ENCODE assay signal across 20 cellular contexts in the genomic region with DNA sequence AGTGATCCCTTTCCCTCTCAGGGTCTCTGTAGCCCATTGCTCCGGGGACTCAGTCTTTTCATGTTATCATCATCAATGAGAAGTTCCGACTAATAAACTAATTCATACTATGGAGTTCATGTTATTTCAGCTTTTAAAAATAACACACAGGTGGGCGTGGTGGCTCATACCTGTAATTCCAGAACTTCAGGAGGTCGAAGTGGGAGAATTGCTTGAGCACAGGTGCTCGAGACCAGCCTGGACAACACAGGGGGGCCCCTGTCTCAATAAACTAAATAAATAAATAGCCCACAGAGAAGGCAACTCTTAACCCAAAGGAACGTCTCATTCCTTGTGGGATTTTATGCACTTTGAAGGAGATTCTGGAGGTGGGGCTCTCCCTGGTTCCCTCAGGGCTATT. TPM values are rescaled to one million over a fixed set of nuclear protein-coding genes. Genes with fewer than 3 reads are reported as not detected.
A peak's percentile ranks its signal among the peaks of the same experiment; 100 is the strongest.
DNase-seq lines count a peak whose midpoint lies in the region; ATAC-seq and TF ChIP-seq lines count a peak whose summit lies in the region.
"Had no signal": no experiment of that assay in that cellular context is flagged by ENCODE, and none has a peak within 500 bp of the region (broad histone marks: within the 10 kb centered on the region; RNA-seq: fewer than 3 reads in every experiment).

No MANE protein-coding gene starts in this region.

- BruUV-seq in Caco-2 (replicated peaks; lab: Mats Ljungman, UMichigan) (no TSS peak), PC-9 (replicated peaks; lab: Mats Ljungman, UMichigan) (no TSS peak)

- peaks cover 43% of the 10 kb centered on the region for H3K36me3 Mint-ChIP-seq in Caco-2 (ENCODE audit: insufficient read depth, unreplicated experiment)
- no peaks in the 10 kb centered on the region for H3K36me3 Mint-ChIP-seq in type B pancreatic cell
- H3K36me3 Mint-ChIP-seq in activated CD8-positive, alpha-beta T cell treated with anti-CD3 and anti-CD28 coated beads for 36 hours (ENCODE audit: low read depth) = no peaks in the 10 kb centered on the region
- H3K36me3 Mint-ChIP-seq: CD4-positive, alpha-beta memory T cell; CD8-positive, alpha-beta memory T cell had no signal

- peak overlapping the region; percentile 8 for H3K27ac Mint-ChIP-seq in Caco-2 (ENCODE audit: unreplicated experiment)
- peak overlapping the region; percentile 5 for H3K27ac Mint-ChIP-seq in type B pancreatic cell
- H3K27ac Mint-ChIP-seq in activated CD8-positive, alpha-beta T cell treated with anti-CD3 and anti-CD28 coated beads for 36 hours = no peak overlapping the region
- H3K27ac Mint-ChIP-seq: B cell; CD4-positive, alpha-beta memory T cell; CD8-positive, alpha-beta memory T cell had no signal

- POLR2A ChIA-PET in Caco-2 (lab: Charles Lee) = interaction anchor here (0.7 kb wide), 1 partner anchor 8 kb away, joined by 3 read pairs; no protein-coding TSS in a partner anchor
- POLR2A ChIA-PET in PC-9 (lab: Charles Lee; ENCODE audit: unreplicated experiment) = no interaction called here
- POLR2A ChIA-PET in activated CD8-positive, alpha-beta T cell treated with anti-CD3 and anti-CD28 coated beads for 36 hours (lab: Charles Lee) = no interaction called here

- DNase-seq in Caco-2 (no peak), PC-9 (no peak), dorsolateral prefrontal cortex (no peak), type B pancreatic cell (ENCODE audit: extremely low spot score, unreplicated experiment) (no peak), foreskin melanocyte (no peak), hepatic stellate cell (ENCODE audit: low spot score) (no peak)
- no peak for DNase-seq in activated CD8-positive, alpha-beta T cell treated with anti-CD3 and anti-CD28 coated beads for 36 hours
- DNase-seq: AML-193; Calu3; CD4-positive, alpha-beta memory T cell; CD8-positive, alpha-beta memory T cell; COR-L47; DMS79 treated with DMSO at 0.1 percent for 48 hours; GDM1 had no signal

- peaks cover 14% of the 10 kb centered on the region for H3K4me1 Mint-ChIP-seq in Caco-2 (ENCODE audit: low read depth, unreplicated experiment)
- peaks cover 7% of the 10 kb centered on the region for H3K4me1 Mint-ChIP-seq in type B pancreatic cell (ENCODE audit: unreplicated experiment)
- H3K4me1 Mint-ChIP-seq in activated CD8-positive, alpha-beta T cell treated with anti-CD3 and anti-CD28 coated beads for 36 hours (ENCODE audit: low read depth) = no peaks in the 10 kb centered on the region
- H3K4me1 Mint-ChIP-seq: CD4-positive, alpha-beta memory T cell; CD8-positive, alpha-beta memory T cell had no signal

- intact Hi-C loops in Caco-2 (cut with micrococcal nuclease; ENCODE audit: unreplicated experiment) (no loop called here), PC-9 (cut with micrococcal nuclease; ENCODE audit: unreplicated experiment) (no loop called here), dorsolateral prefrontal cortex (cut with DNase I) (no loop called here)
- intact Hi-C loops in activated CD8-positive, alpha-beta T cell treated with anti-CD3 and anti-CD28 coated beads for 36 hours (cut with micrococcal nuclease) = no loop called here

- H3K9me3 Mint-ChIP-seq in Caco-2 (ENCODE audit: unreplicated experiment) (peaks cover 13% of the 10 kb centered on the region), type B pancreatic cell (no peaks in the 10 kb centered on the region)
- H3K9me3 Mint-ChIP-seq in activated CD8-positive, alpha-beta T cell treated with anti-CD3 and anti-CD28 coated beads for 36 hours = no peaks in the 10 kb centered on the region

- peak overlapping the region; percentile 30; the same call in 1 of the 2 replicates for H3K4me2 ChIP-seq in PC-9
- H3K4me2 ChIP-seq: A549 had no signal

- H3K27ac ChIP-seq in PC-9 = no peak overlapping the region
- peak overlapping the region in 42 of 59 donors; percentile 4 to 90 (median 74) for H3K27ac ChIP-seq in dorsolateral prefrontal cortex
- H3K27ac ChIP-seq: 22Rv1; A549; BLaER1 treated with 17β-estradiol and CSF1 and Interleukin-3, amounts not matched to agents 10 nM and 100 nM; C4-2B had no signal

- H3K4me3 ChIP-seq in Caco-2 (ENCODE audit: low read depth, low read length) (no peak overlapping the region), PC-9 (no peak overlapping the region), dorsolateral prefrontal cortex (no peak overlapping the region)
- H3K4me3 ChIP-seq: A549; BLaER1 treated with 17β-estradiol and CSF1 and Interleukin-3, amounts not matched to agents 10 nM and 100 nM; GM12878 had no signal

- no peaks in the 10 kb centered on the region for H3K9me2 ChIP-seq in PC-9 (ENCODE audit: insufficient read depth)

- 0 out of 2 replicates have a peak, but pooled peaks cover 2% of the 10 kb centered on the region for H3K79me2 ChIP-seq in PC-9 (ENCODE audit: low read depth)

- H3K27me3 Mint-ChIP-seq in Caco-2 (ENCODE audit: insufficient read depth, unreplicated experiment) = no peaks in the 10 kb centered on the region
- peaks cover 21% of the 10 kb centered on the region for H3K27me3 Mint-ChIP-seq in type B pancreatic cell
- peaks cover 14% of the 10 kb centered on the region for H3K27me3 Mint-ChIP-seq in activated CD8-positive, alpha-beta T cell treated with anti-CD3 and anti-CD28 coated beads for 36 hours

- CTCF ChIA-PET in Caco-2 (lab: Charles Lee) = interaction anchor here (0.7 kb wide), 1 partner anchor 54 kb away, joined by 3 read pairs; no protein-coding TSS in a partner anchor
- CTCF ChIA-PET in PC-9 (lab: Charles Lee) = interaction anchor here (0.8 kb wide), 1 partner anchor 43 kb away, joined by 3 read pairs; no protein-coding TSS in a partner anchor
- CTCF ChIA-PET in activated CD8-positive, alpha-beta T cell treated with anti-CD3 and anti-CD28 coated beads for 36 hours (lab: Charles Lee) = interaction anchor here (2.5 kb wide), 1 partner anchor 11 kb away, joined by 18 read pairs; no protein-coding TSS in a partner anchor

- peaks cover 10% of the 10 kb centered on the region for H3F3A ChIP-seq in PC-9 (ENCODE audit: insufficient read depth, low read depth)

- ATAC-seq in activated CD8-positive, alpha-beta T cell treated with anti-CD3 and anti-CD28 coated beads for 36 hours = no peak
- ATAC-seq: A549, GM12878 had no signal

- TF ChIP-seq CTCF in Caco-2 (IDR thresholded peaks at IDR 0.05; ENCODE audit: insufficient read depth in 1 of 2, low read depth in 1 of 2, low read length in 1 of 2, severe bottlenecking in 1 of 2, unreplicated experiment in 1 of 2) = no peak
- TF ChIP-seq CTCF in PC-9 (conservative IDR thresholded peaks at IDR 0.05) = no peak
- no peak for TF ChIP-seq CTCF in dorsolateral prefrontal cortex (IDR thresholded peaks at IDR 0.05 in 54 of 56, conservative IDR thresholded peaks at IDR 0.05 in 2 of 56; ENCODE audit: low read depth in 1 of 56, partially characterized antibody in 56 of 56)
- TF ChIP-seq CTCF in type B pancreatic cell (conservative IDR thresholded peaks at IDR 0.05) = no peak
- TF ChIP-seq CTCF in activated CD8-positive, alpha-beta T cell treated with anti-CD3 and anti-CD28 coated beads for 36 hours (IDR thresholded peaks at IDR 0.05) = no peak

- H3K4me3 Mint-ChIP-seq in Caco-2 (ENCODE audit: unreplicated experiment) = peak overlapping the region; percentile 1
- H3K4me3 Mint-ChIP-seq in type B pancreatic cell = no peak overlapping the region
- H3K4me3 Mint-ChIP-seq in activated CD8-positive, alpha-beta T cell treated with anti-CD3 and anti-CD28 coated beads for 36 hours = no peak overlapping the region
- H3K4me3 Mint-ChIP-seq: B cell; CD4-positive, alpha-beta memory T cell; CD8-positive, alpha-beta memory T cell had no signal

- no peak overlapping the region for H2AFZ ChIP-seq in PC-9

- no peaks in the 10 kb centered on the region for H4K20me1 ChIP-seq in PC-9 (ENCODE audit: insufficient read depth)
- H4K20me1 ChIP-seq: BLaER1 treated with 17β-estradiol and CSF1 and Interleukin-3, amounts not matched to agents 10 nM and 100 nM had no signal

- no peaks in the 10 kb centered on the region for H3K27me3 ChIP-seq in Caco-2 (replicated peaks; ENCODE audit: control insufficient read depth, insufficient read depth, low read length)
- no peaks in the 10 kb centered on the region for H3K27me3 ChIP-seq in PC-9 (ENCODE audit: insufficient read depth, low read depth)
- H3K27me3 ChIP-seq in dorsolateral prefrontal cortex = no peaks in the 10 kb centered on the region
- H3K27me3 ChIP-seq: BLaER1 treated with 17β-estradiol and CSF1 and Interleukin-3, amounts not matched to agents 10 nM and 100 nM had no signal

- no peaks in the 10 kb centered on the region for H3K9me3 ChIP-seq in Caco-2
- peaks cover 8% of the 10 kb centered on the region for H3K9me3 ChIP-seq in PC-9 (ENCODE audit: insufficient read depth, low read depth)

- H3K4me1 ChIP-seq in Caco-2 (peaks cover 43% of the 10 kb centered on the region), PC-9 (replicated peaks; ENCODE audit: insufficient read depth) (peaks cover 26% of the 10 kb centered on the region)
- H3K4me1 ChIP-seq: A549 had no signal

- no peaks in the 10 kb centered on the region for H3K36me3 ChIP-seq in Caco-2 (ENCODE audit: control insufficient read depth, insufficient read depth, low read length)
- H3K36me3 ChIP-seq in PC-9 (ENCODE audit: low read depth) = peaks cover 18% of the 10 kb centered on the region
- H3K36me3 ChIP-seq: BLaER1 treated with 17β-estradiol and CSF1 and Interleukin-3, amounts not matched to agents 10 nM and 100 nM had no signal

RNA-seq across cellular contexts. Expression of a gene that starts 14.5 kb away (rescaled TPM):
- total RNA-seq in Caco-2 (2022) (19.7 and 25.9 TPM in 2 replicates), PC-9 (2021) (not detected in 2 replicates), dorsolateral prefrontal cortex (1 to 10 TPM in 11 of 120 experiments, under 1 TPM in 54, not detected in 55; 0.24 to 4.4 (median 0.48) TPM), type B pancreatic cell (ENCODE audit: low replicate concordance) (1.6 TPM in 1 of 2 replicates, not detected in the other)
- total RNA-seq in activated CD8-positive, alpha-beta T cell treated with anti-CD3 and anti-CD28 coated beads for 36 hours = not detected
- total RNA-seq: B cell; Calu3; CD4-positive, alpha-beta memory T cell; CD8-positive, alpha-beta memory T cell had no signal

RNA-seq across cellular contexts. Expression of a gene that starts 25.3 kb away (rescaled TPM):
- total RNA-seq in Caco-2 (2022) = 199 and 235 TPM in 2 replicates
- not detected in 2 replicates for total RNA-seq in PC-9 (2021)
- 1,000 to 10,000 TPM in 3 of 120 experiments, 100 to 1,000 TPM in 31, 10 to 100 TPM in 86; 17.8 to 1,525 (median 52.6) TPM for total RNA-seq in dorsolateral prefrontal cortex
- total RNA-seq in type B pancreatic cell (ENCODE audit: low replicate concordance) = 0.21 TPM in 1 of 2 replicates, not detected in the other
- not detected for total RNA-seq in activated CD8-positive, alpha-beta T cell treated with anti-CD3 and anti-CD28 coated beads for 36 hours
- total RNA-seq: Calu3; CD8-positive, alpha-beta memory T cell had no signal

RNA-seq across cellular contexts. Expression of a gene that starts 33.6 kb away (rescaled TPM):
- total RNA-seq in Caco-2 (2022) (46.0 and 50.4 TPM in 2 replicates), PC-9 (2021) (5.9 and 8.3 TPM in 2 replicates), dorsolateral prefrontal cortex (100 to 1,000 TPM in 3 of 120 experiments, 10 to 100 TPM in 117; 45.1 to 109 (median 75.9) TPM), type B pancreatic cell (ENCODE audit: low replicate concordance) (0.40 and 2.7 TPM in 2 replicates)
- total RNA-seq in activated CD8-positive, alpha-beta T cell treated with anti-CD3 and anti-CD28 coated beads for 36 hours = not detected
- total RNA-seq: B cell; CD4-positive, alpha-beta memory T cell; CD8-positive, alpha-beta memory T cell; GM12878 had no signal

Comparison
In these comparisons a context has a peak if more than half of its experiments do, and no peak if none do; other contexts are left out.
1. RNA of a gene that starts 25.3 kb away (total RNA-seq): 199 to 235 TPM in Caco-2 and 17.8 to 1,525 TPM in dorsolateral prefrontal cortex; not detected in PC-9, 0.21 TPM in type B pancreatic cell and not detected in activated CD8-positive, alpha-beta T cell treated with anti-CD3 and anti-CD28 coated beads for 36 hours; every median in the first group is over 10 times any median in the second.